Comparison of ENCODE assay signal across 1 cellular context in the genomic region with DNA sequence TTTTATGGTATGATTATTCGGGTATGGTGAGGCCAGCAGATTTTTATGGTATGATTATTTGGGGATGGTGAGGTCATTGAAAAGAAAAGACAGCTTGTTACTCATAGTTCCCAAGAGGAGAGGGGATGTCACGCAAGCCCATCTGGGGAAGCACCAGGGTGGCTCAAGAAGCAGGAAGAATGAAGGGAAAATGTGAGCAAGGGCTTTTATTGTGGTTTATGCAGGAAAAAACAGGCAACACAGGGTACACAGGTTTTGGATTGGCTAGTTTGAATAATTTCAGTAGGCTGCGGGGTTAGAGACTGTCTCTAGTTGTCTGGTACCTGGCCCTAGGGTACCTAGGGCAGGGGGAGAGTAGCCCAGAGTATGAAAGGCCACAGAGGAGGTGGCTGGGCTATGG.
TF ChIP-seq lines count a peak whose summit lies in the region.

No MANE protein-coding gene starts in this region.

TF ChIP-seq in WTC11, 78 proteins besides CTCF, POLR2A, EP300 and RAD21 (continued from another document):
- TF ChIP-seq, protein P1, sequence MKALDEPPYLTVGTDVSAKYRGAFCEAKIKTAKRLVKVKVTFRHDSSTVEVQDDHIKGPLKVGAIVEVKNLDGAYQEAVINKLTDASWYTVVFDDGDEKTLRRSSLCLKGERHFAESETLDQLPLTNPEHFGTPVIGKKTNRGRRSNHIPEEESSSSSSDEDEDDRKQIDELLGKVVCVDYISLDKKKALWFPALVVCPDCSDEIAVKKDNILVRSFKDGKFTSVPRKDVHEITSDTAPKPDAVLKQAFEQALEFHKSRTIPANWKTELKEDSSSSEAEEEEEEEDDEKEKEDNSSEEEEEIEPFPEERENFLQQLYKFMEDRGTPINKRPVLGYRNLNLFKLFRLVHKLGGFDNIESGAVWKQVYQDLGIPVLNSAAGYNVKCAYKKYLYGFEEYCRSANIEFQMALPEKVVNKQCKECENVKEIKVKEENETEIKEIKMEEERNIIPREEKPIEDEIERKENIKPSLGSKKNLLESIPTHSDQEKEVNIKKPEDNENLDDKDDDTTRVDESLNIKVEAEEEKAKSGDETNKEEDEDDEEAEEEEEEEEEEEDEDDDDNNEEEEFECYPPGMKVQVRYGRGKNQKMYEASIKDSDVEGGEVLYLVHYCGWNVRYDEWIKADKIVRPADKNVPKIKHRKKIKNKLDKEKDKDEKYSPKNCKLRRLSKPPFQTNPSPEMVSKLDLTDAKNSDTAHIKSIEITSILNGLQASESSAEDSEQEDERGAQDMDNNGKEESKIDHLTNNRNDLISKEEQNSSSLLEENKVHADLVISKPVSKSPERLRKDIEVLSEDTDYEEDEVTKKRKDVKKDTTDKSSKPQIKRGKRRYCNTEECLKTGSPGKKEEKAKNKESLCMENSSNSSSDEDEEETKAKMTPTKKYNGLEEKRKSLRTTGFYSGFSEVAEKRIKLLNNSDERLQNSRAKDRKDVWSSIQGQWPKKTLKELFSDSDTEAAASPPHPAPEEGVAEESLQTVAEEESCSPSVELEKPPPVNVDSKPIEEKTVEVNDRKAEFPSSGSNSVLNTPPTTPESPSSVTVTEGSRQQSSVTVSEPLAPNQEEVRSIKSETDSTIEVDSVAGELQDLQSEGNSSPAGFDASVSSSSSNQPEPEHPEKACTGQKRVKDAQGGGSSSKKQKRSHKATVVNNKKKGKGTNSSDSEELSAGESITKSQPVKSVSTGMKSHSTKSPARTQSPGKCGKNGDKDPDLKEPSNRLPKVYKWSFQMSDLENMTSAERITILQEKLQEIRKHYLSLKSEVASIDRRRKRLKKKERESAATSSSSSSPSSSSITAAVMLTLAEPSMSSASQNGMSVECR (CRISPR knock-in tag; IDR thresholded peaks at IDR 0.05; ENCODE audit: borderline replicate concordance): no peak
- TF ChIP-seq FOXP4 (CRISPR knock-in tag; IDR thresholded peaks at IDR 0.05): no peak
- no peak for TF ChIP-seq SMAD3 (CRISPR knock-in tag; IDR thresholded peaks at IDR 0.05; ENCODE audit: borderline replicate concordance)
- TF ChIP-seq NFYB (CRISPR knock-in tag; conservative IDR thresholded peaks at IDR 0.05; ENCODE audit: low read depth): no peak
